8 cellular contexts compared by ENCODE assay signal in the genomic region with DNA sequence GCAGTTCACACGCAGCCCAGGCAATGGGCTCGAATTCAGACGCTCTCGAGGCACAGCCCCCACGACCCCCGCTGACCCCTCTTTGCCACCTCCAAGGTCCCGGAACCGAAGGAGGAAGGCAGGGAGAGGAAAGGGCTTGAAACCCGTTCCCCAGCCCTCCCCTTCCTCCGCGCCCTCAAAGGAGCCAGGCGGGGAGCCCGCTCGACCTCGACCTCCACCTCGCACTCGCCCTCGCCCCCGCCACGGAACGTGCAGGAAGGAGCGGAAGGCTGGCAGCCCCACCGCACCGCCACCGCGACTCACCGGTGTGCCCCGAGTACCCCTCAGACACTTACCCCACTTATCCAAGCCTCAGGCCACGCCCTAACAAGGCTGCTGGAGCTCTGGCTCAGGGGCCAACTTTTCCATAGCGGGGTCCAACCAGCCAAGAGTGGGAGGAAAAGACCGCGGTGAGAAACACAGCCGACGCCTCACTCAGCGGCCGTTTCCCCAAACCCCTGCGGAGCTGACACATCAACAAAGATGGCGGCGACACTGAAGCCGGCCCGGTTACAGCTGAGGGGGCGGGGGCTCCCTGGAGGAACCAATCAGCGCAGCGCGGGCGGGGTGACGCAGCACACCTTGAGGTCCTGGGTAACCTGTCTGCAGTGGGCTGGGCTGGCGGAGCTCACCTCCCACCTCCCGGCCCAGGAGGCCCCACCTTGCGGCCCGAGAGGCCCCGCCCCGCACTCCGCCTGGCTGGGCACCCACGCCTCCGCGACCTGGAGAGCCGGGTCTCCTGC.
DNase-seq lines count a peak whose midpoint lies in the region; ATAC-seq and TF ChIP-seq lines count a peak whose summit lies in the region.

A gene (minus strand): TSS at position 524 of the 782 bp plus-strand sequence. CDS start 10,935 bp downstream, outside the sequence.

- TF ChIP-seq CTCF in AG09309 (IDR thresholded peaks at IDR 0.05; ENCODE audit: control insufficient read depth, insufficient read depth, low read depth, low read length, missing control alignments), result no peak

- TF ChIP-seq POLR2A in GM18951 (IDR thresholded peaks at IDR 0.05; ENCODE audit: extremely low read depth, insufficient read depth, insufficient read length), result peak; percentile 89

- peak within 1 kb of the TSS; percentile 100 for H3K4me3 Mint-ChIP-seq in central memory CD8-positive, alpha-beta T cell

- DNase-seq in AG09309 (ENCODE audit: low read depth) (peak; percentile 35), NCI-H2227 treated with DMSO at 0.1 percent for 48 hours (lab: John Stamatoyannopoulos, UW) (peak; percentile 80), iris pigment epithelial cell (ENCODE audit: low read depth) (peak; percentile 93)
- DNase-seq in activated CD4-positive, CD25-positive, alpha-beta regulatory T cell treated with anti-CD3 and anti-CD28 coated beads, Interleukin-2, amount 50 U/mL, for 16 hours (ENCODE audit: low read depth, low spot score), result peak; percentile 94
- peak; percentile 96 to 98 for DNase-seq in central memory CD8-positive, alpha-beta T cell (ENCODE audit: low spot score in 2 of 2)
- peak; percentile 96 to 97 for DNase-seq in stimulated activated CD4-positive, alpha-beta T cell treated with anti-CD3 and anti-CD28 coated beads, Interleukin-12 subunit alpha, Interleukin-12 subunit beta, amount 100 ng/mL, for 24 hours (ENCODE audit: low read depth in 2 of 2)

- peak within 1 kb of the TSS; percentile 98 for H3K27ac Mint-ChIP-seq in central memory CD8-positive, alpha-beta T cell (ENCODE audit: low read depth)

- ATAC-seq in HG03175 (IDR thresholded peaks at IDR 0.05; ENCODE audit: unreplicated experiment), result peak; percentile 99
- peak; percentile 98 for ATAC-seq in central memory CD8-positive, alpha-beta T cell (replicated peaks; ENCODE audit: extremely low read depth, poor library complexity, severe bottlenecking)

- in situ Hi-C loops in GM18951 (cut with MboI; ENCODE audit: low sequenced_read_pairs, unreplicated experiment), result no loop called here

- H3K4me1 Mint-ChIP-seq in central memory CD8-positive, alpha-beta T cell, result peaks cover 31% of the 10 kb centered on the region

- H3K4me3 ChIP-seq in AG09309 (ENCODE audit: control insufficient read depth, low read depth, low read length), result peak within 1 kb of the TSS; percentile 96

- H3K36me3 Mint-ChIP-seq in central memory CD8-positive, alpha-beta T cell (ENCODE audit: insufficient read depth), result peaks cover 11% of the 10 kb centered on the region

- H3K9me3 Mint-ChIP-seq in central memory CD8-positive, alpha-beta T cell, result no peaks in the 10 kb centered on the region

- H3K27me3 Mint-ChIP-seq in central memory CD8-positive, alpha-beta T cell, result peaks cover 3% of the 10 kb centered on the region

Comparison
In these comparisons a context has a peak if more than half of its experiments do, and no peak if none do; other contexts are left out.
1. Peak in every context shown above with its lines: DNase-seq, ATAC-seq and H3K4me3 ChIP-seq.
2. DNase-seq: peak in every context shown above with its lines; median percentile 97 in central memory CD8-positive, alpha-beta T cell; 96 in stimulated activated CD4-positive, alpha-beta T cell treated with anti-CD3 and anti-CD28 coated beads, Interleukin-12 subunit alpha, Interleukin-12 subunit beta, amount 100 ng/mL, for 24 hours; 94 in activated CD4-positive, CD25-positive, alpha-beta regulatory T cell treated with anti-CD3 and anti-CD28 coated beads, Interleukin-2, amount 50 U/mL, for 16 hours; 93 in iris pigment epithelial cell; 80 in NCI-H2227 treated with DMSO at 0.1 percent for 48 hours; 35 in AG09309.